20 cellular contexts compared by ENCODE assay signal in genomic region chr6:131636880-131637792, GRCh38. TPM values are rescaled to one million over a fixed set of nuclear protein-coding genes. Genes with fewer than 3 reads are reported as not detected.
DNase-seq lines count a peak whose midpoint lies in the region; ATAC-seq and FAIRE-seq lines count a peak whose summit lies in the region.
"Had no signal": no experiment of that assay in that cellular context is flagged by ENCODE, and none has a peak within 500 bp of the region (broad histone marks: within the 10 kb centered on the region; RNA-seq: fewer than 3 reads in every experiment).

TSS of gene ENPP3 (plus strand) at chr6:131637302. CDS start at chr6:131637385, 83 bp downstream.

- no peaks in the 10 kb centered on the region for H3K36me3 Mint-ChIP-seq in stimulated activated effector memory CD8-positive, alpha-beta T cell treated with anti-CD3 and anti-CD28 coated beads, Interleukin-12 subunit alpha, Interleukin-12 subunit beta, amount 100 ng/mL, for 72 hours
- H3K36me3 Mint-ChIP-seq: immature natural killer cell had no signal

- no peaks in the 10 kb centered on the region for H3K9me3 ChIP-seq in adipocyte (ENCODE audit: control insufficient read depth, low read length)
- H3K9me3 ChIP-seq: prostate gland had no signal

- intact Hi-C loops in posterior vena cava (cut with DNase I): no loop called here

- no peak within 1 kb of the TSS for H3K4me3 Mint-ChIP-seq in stimulated activated effector memory CD8-positive, alpha-beta T cell treated with anti-CD3 and anti-CD28 coated beads, Interleukin-12 subunit alpha, Interleukin-12 subunit beta, amount 100 ng/mL, for 72 hours
- H3K4me3 Mint-ChIP-seq: immature natural killer cell had no signal

- H3K9ac ChIP-seq in adipocyte (ENCODE audit: low read length): peak within 1 kb of the TSS; percentile 25

- DNase-seq in LHCN-M2 (ENCODE audit: low read depth): peak; percentile 26
- DNase-seq in adipocyte (ENCODE audit: low read depth): peak; percentile 38
- no peak for DNase-seq in stimulated activated effector memory CD8-positive, alpha-beta T cell treated with anti-CD3 and anti-CD28 coated beads, Interleukin-12 subunit alpha, Interleukin-12 subunit beta, amount 100 ng/mL, for 72 hours (ENCODE audit: low spot score in 2 of 2)
- no peak for DNase-seq in T1000 (lab: John Stamatoyannopoulos, UW)
- no peak for DNase-seq in posterior vena cava (ENCODE audit: low spot score)
- no peak for DNase-seq in DMS79 treated with DMSO at 0.1 percent for 48 hours (lab: John Stamatoyannopoulos, UW)
- DNase-seq: activated CD4-positive, alpha-beta T cell treated with anti-CD3 and anti-CD28 coated beads for 1 hour; activated T-cell treated with anti-CD3 and anti-CD28 coated beads for 4 hours; anterior cingulate cortex; COR-L47; foreskin melanocyte; immature natural killer cell; NCI-H1105 treated with DMSO at 0.1 percent for 48 hours; NCI-H345; stimulated activated CD4-positive, alpha-beta T cell treated with anti-CD3 and anti-CD28 coated beads, Interleukin-2, amount 100 ng/mL, for 24 hours; SW 1271 had no signal

- no peak within 1 kb of the TSS for H3K4me3 ChIP-seq in adipocyte (ENCODE audit: low read length)
- H3K4me3 ChIP-seq: prostate gland had no signal

- ATAC-seq in stimulated activated effector memory CD8-positive, alpha-beta T cell treated with anti-CD3 and anti-CD28 coated beads, Interleukin-12 subunit alpha, Interleukin-12 subunit beta, amount 100 ng/mL, for 72 hours: no peak

- H3K4me1 ChIP-seq in adipocyte (ENCODE audit: control insufficient read depth, insufficient read depth, low read length): peaks cover 11% of the 10 kb centered on the region
- H3K4me1 ChIP-seq: prostate gland had no signal

- H3K27me3 ChIP-seq in adipocyte (replicated peaks; ENCODE audit: control insufficient read depth, insufficient read depth, low read length): no peaks in the 10 kb centered on the region

- no peaks in the 10 kb centered on the region for H3K36me3 ChIP-seq in adipocyte (ENCODE audit: control insufficient read depth, insufficient read depth, low read length, severe bottlenecking)
- H3K36me3 ChIP-seq: prostate gland had no signal

- peaks cover 8% of the 10 kb centered on the region for H3K4me1 Mint-ChIP-seq in stimulated activated effector memory CD8-positive, alpha-beta T cell treated with anti-CD3 and anti-CD28 coated beads, Interleukin-12 subunit alpha, Interleukin-12 subunit beta, amount 100 ng/mL, for 72 hours
- H3K4me1 Mint-ChIP-seq: immature natural killer cell had no signal

- no peaks in the 10 kb centered on the region for H3K9me3 Mint-ChIP-seq in stimulated activated effector memory CD8-positive, alpha-beta T cell treated with anti-CD3 and anti-CD28 coated beads, Interleukin-12 subunit alpha, Interleukin-12 subunit beta, amount 100 ng/mL, for 72 hours
- H3K9me3 Mint-ChIP-seq: immature natural killer cell had no signal

- FAIRE-seq in islet of Langerhans (lab: Jason Lieb, UNC): peak; percentile 9
- FAIRE-seq: GM18507, HTR-8/SVneo had no signal

- peak within 1 kb of the TSS; percentile 0 for H3K27ac Mint-ChIP-seq in stimulated activated effector memory CD8-positive, alpha-beta T cell treated with anti-CD3 and anti-CD28 coated beads, Interleukin-12 subunit alpha, Interleukin-12 subunit beta, amount 100 ng/mL, for 72 hours
- H3K27ac Mint-ChIP-seq: immature natural killer cell had no signal

RNA-seq across cellular contexts. Expression of gene ENPP3, which starts in this region (rescaled TPM):
- total RNA-seq in LHCN-M2 (2014; rRNA removed): 0.19 TPM in 1 of 2 replicates, not detected in the other
- not detected for polyA plus RNA-seq in LHCN-M2 (2012)
- total RNA-seq in posterior vena cava: under 1 TPM; 0.48 to 0.56 TPM

Comparison
In these comparisons a context has a peak if more than half of its experiments do, and no peak if none do; other contexts are left out.
1. Peak in DNase-seq in LHCN-M2; RNA of the gene not detected or under 1 TPM.